In the genomic region with DNA sequence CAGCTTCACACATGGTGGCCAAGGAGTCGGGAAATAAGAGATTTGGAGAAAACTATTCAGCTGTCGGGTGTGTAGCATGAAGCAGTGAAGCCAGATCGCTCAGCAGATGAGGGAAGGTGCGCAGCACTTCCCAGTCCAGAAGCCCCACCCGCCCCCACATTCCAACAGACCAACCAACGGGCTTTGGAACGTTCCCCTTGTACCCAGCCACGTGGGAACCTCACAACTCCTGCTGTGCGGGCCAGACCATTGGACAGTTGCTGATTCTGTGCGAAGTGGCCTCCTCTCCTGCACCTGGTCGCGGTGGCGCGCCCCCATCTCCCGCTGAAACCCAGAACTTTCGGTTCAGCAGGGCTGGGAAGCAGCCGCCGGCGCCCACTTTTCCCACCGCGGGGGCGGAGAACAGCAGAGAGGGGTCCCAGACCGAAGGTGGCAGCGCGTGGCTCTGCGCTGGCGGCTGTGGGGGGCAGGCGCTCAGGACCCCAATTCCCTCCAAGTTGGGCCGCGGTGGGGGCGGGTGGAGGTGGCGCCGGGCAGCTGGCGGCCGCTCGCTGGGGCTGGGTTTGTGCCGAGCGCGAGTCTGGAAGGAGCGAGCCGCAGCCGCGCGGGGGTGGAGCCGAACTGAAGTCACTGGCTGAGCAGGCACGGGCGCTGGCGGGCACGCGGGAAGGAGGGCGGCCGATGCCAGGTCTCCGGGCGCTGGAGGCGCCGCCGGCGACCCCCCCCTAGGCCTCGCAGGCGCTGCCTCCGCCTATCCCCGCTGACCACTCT, we compare ENCODE assay signal across 10 cellular contexts.
DNase-seq lines count a peak whose midpoint lies in the region; ATAC-seq, FAIRE-seq and TF ChIP-seq lines count a peak whose summit lies in the region.
"Had no signal": no experiment of that assay in that cellular context is flagged by ENCODE, and none has a peak within 500 bp of the region (broad histone marks: within the 10 kb centered on the region; RNA-seq: fewer than 3 reads in every experiment).

No MANE protein-coding gene starts in this region.

- H3K9ac ChIP-seq in iPS-18a (ENCODE audit: low read length), result peak overlapping the region; percentile 22

- in situ Hi-C loops in astrocyte of the spinal cord (cut with HindIII; ENCODE audit: low sequenced_read_pairs), result no loop called here

- no peak overlapping the region for H3K27ac ChIP-seq in iPS-18a (ENCODE audit: low read length)

- TF ChIP-seq CTCF in astrocyte of the spinal cord (IDR thresholded peaks at IDR 0.05; ENCODE audit: low read depth, low read length) (no peak), retinal pigment epithelial cell (conservative IDR thresholded peaks at IDR 0.05; ENCODE audit: low read depth, low read length) (no peak), D721Med (IDR thresholded peaks at IDR 0.05; ENCODE audit: insufficient read depth, missing control alignments) (no peak)

- peaks cover 33% of the 10 kb centered on the region for H3K27me3 ChIP-seq in iPS-18a (ENCODE audit: control insufficient read depth, insufficient read depth, low read length)

- peak overlapping the region; percentile 44 for H3K4me3 ChIP-seq in astrocyte of the spinal cord (ENCODE audit: low read depth, low read length)
- H3K4me3 ChIP-seq in iPS-18a (ENCODE audit: low read length), result peak overlapping the region; percentile 66
- peak overlapping the region; percentile 53 for H3K4me3 ChIP-seq in retinal pigment epithelial cell (ENCODE audit: low read length)

- no peaks in the 10 kb centered on the region for H3K36me3 ChIP-seq in iPS-18a (ENCODE audit: control insufficient read depth, low read depth, low read length)

- ATAC-seq in GM21576 (IDR thresholded peaks at IDR 0.05; ENCODE audit: unreplicated experiment), result no peak
- ATAC-seq: T-cell had no signal

- no peaks in the 10 kb centered on the region for H3K4me1 ChIP-seq in iPS-18a (ENCODE audit: control insufficient read depth, low read depth, low read length)

- no peak for FAIRE-seq in D721Med (lab: Jason Lieb, UNC)

- peak; percentile 88 for DNase-seq in GM03348 (ENCODE audit: low spot score)
- peak; percentile 7 for DNase-seq in astrocyte of the spinal cord (ENCODE audit: low read depth, low spot score)
- DNase-seq in retinal pigment epithelial cell (ENCODE audit: low read depth), result no peak
- DNase-seq in inferior parietal cortex (ENCODE audit: extremely low spot score), result no peak
- no peak for DNase-seq in D721Med (ENCODE audit: insufficient read length, low spot score)
- no peak for DNase-seq in NCI-H1417 treated with DMSO at 0.1 percent for 48 hours (lab: John Stamatoyannopoulos, UW)
- DNase-seq: dermis blood vessel endothelial cell, T-cell had no signal

- peaks cover 7% of the 10 kb centered on the region for H3K9me3 ChIP-seq in iPS-18a (ENCODE audit: control insufficient read depth, low read depth, low read length)

Comparison
In these comparisons a context has a peak if more than half of its experiments do, and no peak if none do; other contexts are left out.
1. DNase-seq: peak in GM03348 (single experiment) and astrocyte of the spinal cord (single experiment); none in retinal pigment epithelial cell (single experiment), inferior parietal cortex (single experiment), D721Med (single experiment) and NCI-H1417 treated with DMSO at 0.1 percent for 48 hours (single experiment).
2. Peak in every context shown above with its lines, with median percentiles within 50 percentile points of each other: H3K4me3 ChIP-seq.